Comparison of ENCODE assay signal across 23 cellular contexts in the genomic region with DNA sequence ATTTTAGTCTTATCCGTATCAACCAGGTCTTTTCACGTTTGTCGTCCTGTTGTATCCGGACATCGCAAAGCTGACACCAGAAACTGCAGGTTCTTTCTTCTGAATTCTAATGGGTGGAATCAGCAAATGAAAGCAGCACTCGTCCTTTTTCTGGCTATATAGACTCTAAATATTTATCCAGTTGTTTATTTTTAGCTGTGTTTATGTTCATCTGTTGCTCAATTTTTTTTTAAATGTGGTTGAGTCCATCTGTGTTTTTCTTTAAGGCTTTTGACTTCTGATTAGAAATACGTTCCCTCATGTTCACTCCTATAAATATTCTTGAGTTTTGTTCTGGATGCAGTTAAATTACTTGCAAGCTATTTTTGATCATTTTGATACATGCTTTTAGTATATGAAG.
"Had no signal": no experiment of that assay in that cellular context is flagged by ENCODE, and none has a peak within 500 bp of the region (broad histone marks: within the 10 kb centered on the region; RNA-seq: fewer than 3 reads in every experiment).

No MANE protein-coding gene starts in this region.

- H3K36me3 ChIP-seq: MG63 had no signal

- H3K9me3 ChIP-seq: MG63 had no signal

- H3K4me3 ChIP-seq: MG63 had no signal

- DNase-seq: activated CD4-positive, alpha-beta memory T cell treated with anti-CD3 and anti-CD28 coated beads for 36 hours; activated CD4-positive, alpha-beta T cell treated with anti-CD3 and anti-CD28 coated beads, Interleukin-2, amount 10 ng/mL, durations not matched to agents 7 days and 5 days; activated CD4-positive, CD25-positive, alpha-beta regulatory T cell; activated CD8-positive, alpha-beta memory T cell treated with anti-CD3 and anti-CD28 coated beads for 24 hours; activated effector memory CD4-positive, alpha-beta T cell treated with anti-CD3 and anti-CD28 coated beads, Interleukin-2, amount 50 U/mL, for 16 hours; activated naive CD4-positive, alpha-beta T cell treated with Interleukin-2 at 50 U/mL for 16 hours; activated T-cell treated with anti-CD3 and anti-CD28 coated beads, Interleukin-2, amount 50 U/mL, for 4 hours; amygdala; MG63; MV-4-11; NCI-H1092 treated with DMSO at 0.1 percent for 48 hours; NCI-H1417 treated with DMSO at 0.1 percent for 48 hours; NCI-H1694 treated with DMSO at 0.1 percent for 48 hours; NCI-H2029 treated with DMSO at 0.1 percent for 48 hours; NCI-H345; NCI-H510A; NCI-H526 treated with DMSO at 0.1 percent for 48 hours; NCI-H82; SIG-M5; T-cell; T-helper 2 cell; T1000 had no signal

- ATAC-seq: activated naive CD4-positive, alpha-beta T cell treated with anti-CD3 and anti-CD28 coated beads, Interleukin-2, amount 50 U/mL, for 72 hours; activated T-cell treated with anti-CD3 and anti-CD28 coated beads, Interleukin-2, amount 50 U/mL, for 4 hours; T-cell had no signal

- H3K27me3 ChIP-seq: MG63 had no signal
